18 cellular contexts compared by ENCODE assay signal in the genomic region with DNA sequence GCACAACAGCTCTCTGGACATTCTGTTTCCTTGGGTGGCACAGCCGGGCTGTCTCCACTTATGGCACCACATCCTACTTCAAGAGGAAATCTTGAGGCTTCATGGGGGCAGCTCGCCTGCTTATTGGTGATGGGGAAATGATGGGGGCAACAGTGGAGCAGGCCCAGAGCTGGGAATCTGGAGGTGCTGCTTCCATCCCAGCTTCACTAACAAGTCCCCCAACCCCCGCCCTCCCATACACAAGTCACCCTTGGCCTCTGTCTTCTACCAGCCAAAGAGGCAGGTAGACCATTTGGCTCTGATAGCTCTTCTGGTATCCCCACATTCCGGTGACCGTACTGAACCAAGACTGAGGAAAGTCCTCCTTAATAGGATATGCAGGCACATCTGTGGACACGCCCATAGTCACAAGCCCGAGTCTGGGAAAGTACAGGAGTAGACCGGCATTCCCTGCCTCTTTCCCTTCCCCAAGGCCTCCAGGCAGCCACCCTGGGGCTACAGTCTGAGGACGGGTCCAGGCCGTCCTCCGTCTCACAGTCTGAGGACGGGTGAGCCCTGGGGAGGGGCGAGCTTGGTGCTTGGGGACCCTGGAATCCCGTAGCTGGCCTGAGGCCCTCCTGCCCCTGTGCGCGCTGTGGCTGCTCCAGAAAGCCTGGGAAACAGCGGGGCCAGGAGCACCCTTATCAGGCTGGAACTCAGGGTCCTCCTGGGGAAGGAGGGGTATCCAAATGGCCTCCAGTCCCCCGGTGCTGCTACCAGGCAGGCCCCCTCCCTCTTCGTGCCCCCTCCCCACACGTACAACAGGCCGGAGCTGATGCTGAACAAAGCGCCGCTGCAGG.
DNase-seq lines count a peak whose midpoint lies in the region; ATAC-seq and TF ChIP-seq lines count a peak whose summit lies in the region.
"Had no signal": no experiment of that assay in that cellular context is flagged by ENCODE, and none has a peak within 500 bp of the region (broad histone marks: within the 10 kb centered on the region; RNA-seq: fewer than 3 reads in every experiment).

No MANE protein-coding gene starts in this region.

- H3K27me3 ChIP-seq in dorsolateral prefrontal cortex: no peaks in the 10 kb centered on the region
- H3K27me3 ChIP-seq in neural progenitor cell: no peaks in the 10 kb centered on the region
- no peaks in the 10 kb centered on the region for H3K27me3 ChIP-seq in SJCRH30
- no peaks in the 10 kb centered on the region for H3K27me3 ChIP-seq in colonic mucosa
- H3K27me3 ChIP-seq: BE2C, Peyer's patch had no signal

- peak overlapping the region in 40 of 59 donors; percentile 6 to 83 (median 57) for H3K27ac ChIP-seq in dorsolateral prefrontal cortex
- H3K27ac ChIP-seq in neural progenitor cell: no peak overlapping the region
- H3K27ac ChIP-seq in SJCRH30: no peak overlapping the region
- no peak overlapping the region for H3K27ac ChIP-seq in colonic mucosa
- H3K27ac ChIP-seq: KMS-11, Peyer's patch, SK-N-MC had no signal

- H3K4me3 Mint-ChIP-seq in stimulated activated naive CD8-positive, alpha-beta T cell treated with anti-CD3 and anti-CD28 coated beads, Interleukin-15, amount 100 ng/mL, for 72 hours: no peak overlapping the region
- no peak overlapping the region for H3K4me3 Mint-ChIP-seq in neural progenitor cell
- H3K4me3 Mint-ChIP-seq: CD4-positive, alpha-beta T cell had no signal

- H3K4me1 Mint-ChIP-seq in stimulated activated naive CD8-positive, alpha-beta T cell treated with anti-CD3 and anti-CD28 coated beads, Interleukin-15, amount 100 ng/mL, for 72 hours: no peaks in the 10 kb centered on the region
- H3K4me1 Mint-ChIP-seq in neural progenitor cell: peaks cover 78% of the 10 kb centered on the region

- no peak for DNase-seq in stimulated activated naive CD8-positive, alpha-beta T cell treated with anti-CD3 and anti-CD28 coated beads, Interleukin-15, amount 100 ng/mL, for 72 hours
- DNase-seq in stimulated activated naive CD8-positive, alpha-beta T cell treated with anti-CD3 and anti-CD28 coated beads, Interleukin-15, Interleukin-2, amounts not matched to agents 100 U/mL and 50 U/mL, for 24 hours: no peak
- DNase-seq in dorsolateral prefrontal cortex: peak in 1 of 10 donors; percentile 35
- no peak for DNase-seq in neural progenitor cell (ENCODE audit: low spot score)
- DNase-seq in SJCRH30: no peak
- no peak for DNase-seq in colonic mucosa
- no peak for DNase-seq in D341Med (ENCODE audit: low spot score)
- DNase-seq: BE2C; Caco-2; CD4-positive, alpha-beta T cell; GOT3; NCI-H1417 treated with DMSO at 0.1 percent for 48 hours; NCI-H1930; NCI-H226; NK-92 treated with Interleukin-12 subunit alpha and Interleukin-12 subunit beta, amount 100 ng/mL, for 24 hours had no signal

- ATAC-seq in stimulated activated naive CD8-positive, alpha-beta T cell treated with anti-CD3 and anti-CD28 coated beads, Interleukin-15, amount 100 ng/mL, for 72 hours: peak; percentile 6
- ATAC-seq in stimulated activated naive CD8-positive, alpha-beta T cell treated with anti-CD3 and anti-CD28 coated beads, Interleukin-15, Interleukin-2, amounts not matched to agents 100 U/mL and 50 U/mL, for 24 hours: no peak

- H3K36me3 Mint-ChIP-seq in neural progenitor cell: peaks cover 23% of the 10 kb centered on the region

- H3K9me3 Mint-ChIP-seq in stimulated activated naive CD8-positive, alpha-beta T cell treated with anti-CD3 and anti-CD28 coated beads, Interleukin-15, amount 100 ng/mL, for 72 hours: no peaks in the 10 kb centered on the region
- H3K9me3 Mint-ChIP-seq in neural progenitor cell: no peaks in the 10 kb centered on the region
- H3K9me3 Mint-ChIP-seq: CD4-positive, alpha-beta T cell had no signal

- no peak overlapping the region for H3K4me3 ChIP-seq in dorsolateral prefrontal cortex
- no peak overlapping the region for H3K4me3 ChIP-seq in neural progenitor cell
- no peak overlapping the region for H3K4me3 ChIP-seq in SJCRH30
- H3K4me3 ChIP-seq in colonic mucosa: no peak overlapping the region
- H3K4me3 ChIP-seq: Peyer's patch, SK-N-MC had no signal

- H3K4me2 ChIP-seq in neural progenitor cell: no peak overlapping the region
- H3K4me2 ChIP-seq: KMS-11 had no signal

- H3K4me1 ChIP-seq in neural progenitor cell (peaks cover 63% of the 10 kb centered on the region), SJCRH30 (peaks cover 33% of the 10 kb centered on the region), colonic mucosa (no peaks in the 10 kb centered on the region)
- H3K4me1 ChIP-seq: BE2C, Caco-2 had no signal

- H3K9me3 ChIP-seq in neural progenitor cell (ENCODE audit: low read depth) (no peaks in the 10 kb centered on the region), SJCRH30 (replicated peaks) (no peaks in the 10 kb centered on the region), colonic mucosa (no peaks in the 10 kb centered on the region)
- H3K9me3 ChIP-seq: BE2C, Caco-2, Peyer's patch had no signal

- H3K9ac ChIP-seq in neural progenitor cell: no peak overlapping the region
- no peak overlapping the region for H3K9ac ChIP-seq in colonic mucosa (ENCODE audit: low read depth in 2 of 2, low read length in 2 of 2)
- H3K9ac ChIP-seq: KMS-11 had no signal

- TF ChIP-seq CTCF in dorsolateral prefrontal cortex (IDR thresholded peaks at IDR 0.05 in 54 of 56, conservative IDR thresholded peaks at IDR 0.05 in 2 of 56; ENCODE audit: low read depth in 1 of 56, partially characterized antibody in 56 of 56): no peak
- no peak for TF ChIP-seq CTCF in neural progenitor cell (IDR thresholded peaks at IDR 0.05)
- no peak for TF ChIP-seq CTCF in colonic mucosa (IDR thresholded peaks at IDR 0.05)

- H2AFZ ChIP-seq in neural progenitor cell (replicated peaks): no peak overlapping the region

- H3K27me3 Mint-ChIP-seq in stimulated activated naive CD8-positive, alpha-beta T cell treated with anti-CD3 and anti-CD28 coated beads, Interleukin-15, amount 100 ng/mL, for 72 hours: peaks cover 27% of the 10 kb centered on the region
- peaks cover 5% of the 10 kb centered on the region for H3K27me3 Mint-ChIP-seq in neural progenitor cell (ENCODE audit: insufficient read depth, low read depth)

- intact Hi-C loops in dorsolateral prefrontal cortex (cut with DNase I) (loop anchor here (5.0 to 10.0 kb wide), 2 partner anchors 52 to 256 kb away; no protein-coding TSS in a partner anchor), colonic mucosa (cut with DNase I) (no loop called here)

- no peak overlapping the region for H3K27ac Mint-ChIP-seq in stimulated activated naive CD8-positive, alpha-beta T cell treated with anti-CD3 and anti-CD28 coated beads, Interleukin-15, amount 100 ng/mL, for 72 hours
- H3K27ac Mint-ChIP-seq in neural progenitor cell: peak overlapping the region; percentile 66
- H3K27ac Mint-ChIP-seq: CD4-positive, alpha-beta T cell had no signal

- H3K36me3 ChIP-seq in neural progenitor cell: no peaks in the 10 kb centered on the region
- H3K36me3 ChIP-seq in SJCRH30: no peaks in the 10 kb centered on the region
- H3K36me3 ChIP-seq in colonic mucosa: no peaks in the 10 kb centered on the region
- H3K36me3 ChIP-seq: BE2C, Peyer's patch had no signal

- peaks cover 26% of the 10 kb centered on the region for H4K20me1 ChIP-seq in neural progenitor cell (ENCODE audit: low read depth)

- H3F3A ChIP-seq in neural progenitor cell (ENCODE audit: low read depth): peaks cover 43% of the 10 kb centered on the region

- no peaks in the 10 kb centered on the region for H3K79me2 ChIP-seq in neural progenitor cell (ENCODE audit: low read depth)

Comparison
In these comparisons a context has a peak if more than half of its experiments do, and no peak if none do; other contexts are left out.
1. H3K27ac ChIP-seq: peak in dorsolateral prefrontal cortex (40 of 59); none in neural progenitor cell (single experiment), SJCRH30 (single experiment) and colonic mucosa (single experiment).